In genomic region chr6:72042088-72042487, GRCh38 we compare ENCODE assay signal across 12 cellular contexts.
DNase-seq lines count a peak whose midpoint lies in the region; ATAC-seq and TF ChIP-seq lines count a peak whose summit lies in the region.
"Had no signal": no experiment of that assay in that cellular context is flagged by ENCODE, and none has a peak within 500 bp of the region (broad histone marks: within the 10 kb centered on the region; RNA-seq: fewer than 3 reads in every experiment).

No MANE protein-coding gene starts in this region.

- no peaks in the 10 kb centered on the region for H3K9me3 Mint-ChIP-seq in mesothelial cell of epicardium
- H3K9me3 Mint-ChIP-seq: activated B cell treated with CpG ODN at 0.5 μM for 24 hours, naive B cell had no signal

- no peak for ATAC-seq in GM19467 (IDR thresholded peaks at IDR 0.05; ENCODE audit: unreplicated experiment)

- H3K36me3 Mint-ChIP-seq in mesothelial cell of epicardium: no peaks in the 10 kb centered on the region
- H3K36me3 Mint-ChIP-seq: naive B cell had no signal

- in situ Hi-C loops in GM13977 (cut with MboI; ENCODE audit: low pct_unique_long_range_greater_than_20kb, low sequenced_read_pairs, unreplicated experiment) (no loop called here), SK-MEL-5 (cut with HindIII; ENCODE audit: low pct_unique_long_range_greater_than_20kb, low sequenced_read_pairs) (no loop called here)

- DNase-seq in AG20443 (ENCODE audit: low spot score) (peak; percentile 31), GM13977 (ENCODE audit: low spot score) (no peak), SK-MEL-5 (ENCODE audit: low read depth, low spot score) (peak; percentile 30), lung microvascular endothelial cell (ENCODE audit: low read depth in 2 of 2) (peak; percentile 5), HUDEP-2 (lab: John Stamatoyannopoulos, UW; ENCODE audit: unreplicated experiment in 76 of 76) (no peak), mesothelial cell of epicardium (ENCODE audit: low spot score in 2 of 2, unreplicated experiment in 2 of 2) (no peak), kidney tubule cell (ENCODE audit: low spot score) (no peak)
- DNase-seq: activated B cell treated with CpG ODN at 0.5 μM for 24 hours, naive B cell, NCI-H1694 treated with DMSO at 0.1 percent for 48 hours, uterus had no signal

- H3K27ac Mint-ChIP-seq in mesothelial cell of epicardium: no peak overlapping the region
- H3K27ac Mint-ChIP-seq: activated B cell treated with CpG ODN at 0.5 μM for 24 hours, naive B cell had no signal

- TF ChIP-seq CTCF in GM13977 (IDR thresholded peaks at IDR 0.05; ENCODE audit: extremely low read depth, insufficient read depth, missing control alignments) (peak; percentile 17), mesothelial cell of epicardium (IDR thresholded peaks at IDR 0.05; ENCODE audit: unreplicated experiment) (no peak)

- H3K4me3 Mint-ChIP-seq in mesothelial cell of epicardium: no peak overlapping the region
- H3K4me3 Mint-ChIP-seq: activated B cell treated with CpG ODN at 0.5 μM for 24 hours, naive B cell had no signal

- no peaks in the 10 kb centered on the region for H3K27me3 Mint-ChIP-seq in mesothelial cell of epicardium (ENCODE audit: low read depth)

- no peaks in the 10 kb centered on the region for H3K4me1 Mint-ChIP-seq in mesothelial cell of epicardium
- H3K4me1 Mint-ChIP-seq: activated B cell treated with CpG ODN at 0.5 μM for 24 hours, naive B cell had no signal

Comparison
In these comparisons a context has a peak if more than half of its experiments do, and no peak if none do; other contexts are left out.
1. DNase-seq: peak in AG20443 (single experiment), SK-MEL-5 (single experiment) and lung microvascular endothelial cell (2 of 2); none in GM13977 (single experiment), HUDEP-2 (0 of 76), mesothelial cell of epicardium (0 of 2) and kidney tubule cell (single experiment).